In genomic region chr12:120388711-120389431, GRCh38 we compare ENCODE assay signal across 11 cellular contexts. TPM values are rescaled to one million over a fixed set of nuclear protein-coding genes. Genes with fewer than 3 reads are reported as not detected.
DNase-seq lines count a peak whose midpoint lies in the region; ATAC-seq and TF ChIP-seq lines count a peak whose summit lies in the region.
"Had no signal": no experiment of that assay in that cellular context is flagged by ENCODE, and none has a peak within 500 bp of the region (broad histone marks: within the 10 kb centered on the region; RNA-seq: fewer than 3 reads in every experiment).

No MANE protein-coding gene starts in this region.

- no peak for TF ChIP-seq CTCF in smooth muscle cell (IDR thresholded peaks at IDR 0.05; ENCODE audit: borderline replicate concordance, insufficient read depth, poor library complexity, severe bottlenecking)

- no peaks in the 10 kb centered on the region for H3F3A ChIP-seq in smooth muscle cell (ENCODE audit: low read depth)

- peak overlapping the region; percentile 60 for H2AFZ ChIP-seq in smooth muscle cell (ENCODE audit: low read depth)

- H3K9me3 ChIP-seq in iPS DF 6.9 (ENCODE audit: control insufficient read depth, insufficient read depth, low read length) (no peaks in the 10 kb centered on the region), smooth muscle cell (replicated peaks; ENCODE audit: low read depth) (no peaks in the 10 kb centered on the region)
- H3K9me3 ChIP-seq: heart left ventricle, prostate gland had no signal

- no peak overlapping the region; the same call in 1 of the 2 replicates for H3K4me3 ChIP-seq in iPS DF 6.9 (ENCODE audit: low read length)
- peak overlapping the region; percentile 16 for H3K4me3 ChIP-seq in smooth muscle cell
- H3K4me3 ChIP-seq: prostate gland had no signal

- WGBS in iPS DF 6.9 (ENCODE audit: insufficient coverage, insufficient read length) = no CpG with 5 or more reads among the region's 23 CpGs
- 11% methylated on average over 22 of the region's 23 CpGs for WGBS in smooth muscle cell (ENCODE audit: low lambda C conversion rate)

- H3K4me1 ChIP-seq in iPS DF 6.9 (ENCODE audit: control insufficient read depth, insufficient read depth, low read length) (peaks cover 2% of the 10 kb centered on the region; the same call in 1 of the 2 replicates), smooth muscle cell (ENCODE audit: low read depth) (peaks cover 16% of the 10 kb centered on the region)
- H3K4me1 ChIP-seq: prostate gland had no signal

- peak overlapping the region; percentile 55 for H3K4me2 ChIP-seq in smooth muscle cell

- H3K27me3 ChIP-seq in iPS DF 6.9 (ENCODE audit: control insufficient read depth, insufficient read depth, low read length) = no peaks in the 10 kb centered on the region
- peaks cover 13% of the 10 kb centered on the region for H3K27me3 ChIP-seq in smooth muscle cell (ENCODE audit: low read depth)

- peak; percentile 58 for DNase-seq in NCI-H1092 treated with DMSO at 0.1 percent for 48 hours (lab: John Stamatoyannopoulos, UW)
- DNase-seq in NCI-H748 treated with DMSO at 0.1 percent for 48 hours (lab: John Stamatoyannopoulos, UW) = peak; percentile 61
- peak; percentile 80 for DNase-seq in iPS DF 6.9 (ENCODE audit: low read depth, low spot score)
- no peak for DNase-seq in smooth muscle cell (lab: John Stamatoyannopoulos, UW; ENCODE audit: unreplicated experiment)
- DNase-seq in AG08395 (ENCODE audit: low spot score) = no peak
- no peak for DNase-seq in T-helper 9 cell
- no peak for DNase-seq in left cardiac atrium
- DNase-seq: GDM1, heart left ventricle, T1000 had no signal

- H3K9ac ChIP-seq in smooth muscle cell (ENCODE audit: low read depth) = no peak overlapping the region

- H3K27ac ChIP-seq in iPS DF 6.9 (ENCODE audit: low read length) = no peak overlapping the region
- no peak overlapping the region for H3K27ac ChIP-seq in smooth muscle cell (ENCODE audit: low read depth)
- H3K27ac ChIP-seq: heart left ventricle, prostate gland had no signal

- intact Hi-C loops in left cardiac atrium (cut with DNase I) = no loop called here

- H3K36me3 ChIP-seq in iPS DF 6.9 (ENCODE audit: control insufficient read depth, insufficient read depth, low read length) = no peaks in the 10 kb centered on the region
- H3K36me3 ChIP-seq in smooth muscle cell (ENCODE audit: low read depth) = no peaks in the 10 kb centered on the region
- H3K36me3 ChIP-seq: heart left ventricle, prostate gland had no signal

- no peak for ATAC-seq in left cardiac atrium

- H3K79me2 ChIP-seq in smooth muscle cell (ENCODE audit: low read depth) = no peaks in the 10 kb centered on the region

- no peaks in the 10 kb centered on the region for H4K20me1 ChIP-seq in smooth muscle cell (ENCODE audit: low read depth)

RNA-seq across cellular contexts. Expression of gene MSI1, which starts 19.9 kb away (rescaled TPM):
- 1.2 and 1.3 TPM in 2 replicates for total RNA-seq in smooth muscle cell
- polyA plus RNA-seq in smooth muscle cell = 5.0 and 6.8 TPM in 2 replicates
- 1 to 10 TPM; 6.2 to 7.8 TPM for total RNA-seq in left cardiac atrium

RNA-seq across cellular contexts. Expression of gene COX6A1, which starts 49.0 kb away (rescaled TPM):
- total RNA-seq in smooth muscle cell (597 and 788 TPM in 2 replicates), left cardiac atrium (100 to 1,000 TPM; 182 to 201 TPM)
- polyA plus RNA-seq in smooth muscle cell = 949 and 1,088 TPM in 2 replicates

RNA-seq across cellular contexts. Expression of gene TRIAP1, which starts 57.3 kb away (rescaled TPM):
- total RNA-seq in smooth muscle cell = 47.1 and 54.8 TPM in 2 replicates
- 67.0 and 70.6 TPM in 2 replicates for polyA plus RNA-seq in smooth muscle cell
- total RNA-seq in left cardiac atrium = 10 to 100 TPM; 13.6 to 15.3 TPM

RNA-seq across cellular contexts. Expression of gene GATC, which starts 57.4 kb away (rescaled TPM):
- total RNA-seq in smooth muscle cell = 13.4 and 22.2 TPM in 2 replicates
- 9.8 and 10.3 TPM in 2 replicates for polyA plus RNA-seq in smooth muscle cell
- total RNA-seq in left cardiac atrium = 10 to 100 TPM; 14.8 to 19.1 TPM

Comparison
In these comparisons a context has a peak if more than half of its experiments do, and no peak if none do; other contexts are left out.
1. DNase-seq: peak in NCI-H1092 treated with DMSO at 0.1 percent for 48 hours (single experiment), NCI-H748 treated with DMSO at 0.1 percent for 48 hours (single experiment) and iPS DF 6.9 (single experiment); none in smooth muscle cell (single experiment), AG08395 (single experiment), T-helper 9 cell (single experiment) and left cardiac atrium (single experiment).